ENCODE assay signal across 33 cellular contexts in genomic region chr4:5126857-5127256, GRCh38.
"Had no signal": no experiment of that assay in that cellular context is flagged by ENCODE, and none has a peak within 500 bp of the region (broad histone marks: within the 10 kb centered on the region; RNA-seq: fewer than 3 reads in every experiment).

No MANE protein-coding gene starts in this region.

- H3K27me3 ChIP-seq: brain microvascular endothelial cell, colonic mucosa, Peyer's patch had no signal

- H3K4me3 Mint-ChIP-seq: activated CD4-positive, alpha-beta memory T cell treated with anti-CD3 and anti-CD28 coated beads, Interleukin-2, amount 10 ng/mL, durations not matched to agents 7 days and 5 days; activated naive CD8-positive, alpha-beta T cell treated with anti-CD3 and anti-CD28 coated beads for 36 hours; activated T-cell treated with anti-CD3 and anti-CD28 coated beads, Interleukin-2, amount 50 U/mL, for 72 hours; activated T-helper 17 cell treated with anti-CD3 and anti-CD28 coated beads, Interleukin-2, amount 50 U/mL, for 72 hours had no signal

- H3K36me3 ChIP-seq: brain microvascular endothelial cell, colonic mucosa, Peyer's patch, WERI-Rb-1 had no signal

- H3K36me3 Mint-ChIP-seq: activated naive CD8-positive, alpha-beta T cell treated with anti-CD3 and anti-CD28 coated beads for 36 hours had no signal

- H3K27me3 Mint-ChIP-seq: activated CD4-positive, alpha-beta memory T cell treated with anti-CD3 and anti-CD28 coated beads, Interleukin-2, amount 10 ng/mL, durations not matched to agents 7 days and 5 days had no signal

- ATAC-seq: activated T-cell treated with anti-CD3 and anti-CD28 coated beads, Interleukin-2, amount 50 U/mL, for 72 hours; activated T-helper 17 cell treated with anti-CD3 and anti-CD28 coated beads, Interleukin-2, amount 50 U/mL, for 72 hours; PC-3 had no signal

- H3K4me1 Mint-ChIP-seq: activated CD4-positive, alpha-beta memory T cell treated with anti-CD3 and anti-CD28 coated beads, Interleukin-2, amount 10 ng/mL, durations not matched to agents 7 days and 5 days; activated naive CD8-positive, alpha-beta T cell treated with anti-CD3 and anti-CD28 coated beads for 36 hours; activated T-helper 17 cell treated with anti-CD3 and anti-CD28 coated beads, Interleukin-2, amount 50 U/mL, for 72 hours had no signal

- H3K27ac Mint-ChIP-seq: activated CD4-positive, alpha-beta memory T cell treated with anti-CD3 and anti-CD28 coated beads, Interleukin-2, amount 10 ng/mL, durations not matched to agents 7 days and 5 days; activated naive CD8-positive, alpha-beta T cell treated with anti-CD3 and anti-CD28 coated beads for 36 hours; activated T-cell treated with anti-CD3 and anti-CD28 coated beads, Interleukin-2, amount 50 U/mL, for 72 hours; activated T-helper 17 cell treated with anti-CD3 and anti-CD28 coated beads, Interleukin-2, amount 50 U/mL, for 72 hours had no signal

- H3K4me3 ChIP-seq: colonic mucosa, Peyer's patch had no signal

- DNase-seq: activated CD4-positive, alpha-beta memory T cell treated with anti-CD3 and anti-CD28 coated beads, Interleukin-2, amount 10 ng/mL, durations not matched to agents 7 days and 5 days; activated CD4-positive, alpha-beta T cell treated with anti-CD3 and anti-CD28 coated beads for 1 hour; activated CD4-positive, alpha-beta T cell treated with anti-CD3 and anti-CD28 coated beads for 48 hours; activated CD4-positive, CD25-positive, alpha-beta regulatory T cell; activated CD8-positive, alpha-beta memory T cell treated with anti-CD3 and anti-CD28 coated beads for 24 hours; activated effector memory CD4-positive, alpha-beta T cell treated with anti-CD3 and anti-CD28 coated beads, Interleukin-2, amount 50 U/mL, for 16 hours; activated naive CD4-positive, alpha-beta T cell; activated naive CD4-positive, alpha-beta T cell treated with anti-CD3 and anti-CD28 coated beads, Interleukin-2, amount 50 U/mL, for 16 hours; activated naive CD8-positive, alpha-beta T cell treated with anti-CD3 and anti-CD28 coated beads for 36 hours; activated T-cell treated with anti-CD3 and anti-CD28 coated beads, Interleukin-2, amount 50 U/mL, for 1 hour; activated T-cell treated with anti-CD3 and anti-CD28 coated beads, Interleukin-2, amount 50 U/mL, for 72 hours; amniotic stem cell; aorta; brain microvascular endothelial cell; central memory CD4-positive, alpha-beta T cell; colonic mucosa; KG1; MM.1S; MV-4-11; NCI-H1092; NCI-H1436 treated with DMSO at 0.1 percent for 48 hours; NCI-H1694 treated with DMSO at 0.1 percent for 48 hours; NCI-H2081; NCI-H446; NCI-H510A treated with DMSO at 0.1 percent for 48 hours; PC-3; Peyer's patch; Right ventricle myocardium superior; SW 1271; T1000; WERI-Rb-1 had no signal

- H3K4me1 ChIP-seq: colonic mucosa, Peyer's patch had no signal

- H3K27ac ChIP-seq: brain microvascular endothelial cell, colonic mucosa, Peyer's patch, RWPE1, WERI-Rb-1 had no signal

- H3K9me3 ChIP-seq: colonic mucosa, Peyer's patch had no signal
